Comparison of ENCODE assay signal across 1 cellular context in genomic region chr5:151064916-151065499, GRCh38.
TF ChIP-seq lines count a peak whose summit lies in the region.

No MANE protein-coding gene starts in this region.

TF ChIP-seq in GM12878, 131 proteins besides CTCF, POLR2A, EP300 and RAD21:
- TF ChIP-seq HSF1 (IDR thresholded peaks at IDR 0.05; ENCODE audit: low read depth, low read length) (no peak), ZSCAN29 (IDR thresholded peaks at IDR 0.05) (no peak), SREBF2 (IDR thresholded peaks at IDR 0.05; ENCODE audit: low read length) (no peak), SREBF1 (IDR thresholded peaks at IDR 0.05; ENCODE audit: low read length) (no peak), SP1 (IDR thresholded peaks at IDR 0.05; ENCODE audit: low read depth, low read length) (no peak), MYB (IDR thresholded peaks at IDR 0.05; ENCODE audit: borderline replicate concordance, low read depth, low read length) (no peak), MYC (IDR thresholded peaks at IDR 0.05; ENCODE audit: insufficient read depth, insufficient read length, insufficient replicate concordance, low read length, severe bottlenecking) (no peak), POLR2AphosphoS2 (IDR thresholded peaks at IDR 0.05; ENCODE audit: low read depth, low read length) (no peak), CBFB (IDR thresholded peaks at IDR 0.05; ENCODE audit: low read depth) (no peak), IKZF1 (conservative IDR thresholded peaks at IDR 0.05) (no peak), RB1 (IDR thresholded peaks at IDR 0.05; ENCODE audit: borderline replicate concordance) (no peak), CHD2 (IDR thresholded peaks at IDR 0.05; ENCODE audit: borderline replicate concordance, low read depth, low read length) (no peak), YBX1 (IDR thresholded peaks at IDR 0.05) (no peak)
- TF ChIP-seq, protein P1, sequence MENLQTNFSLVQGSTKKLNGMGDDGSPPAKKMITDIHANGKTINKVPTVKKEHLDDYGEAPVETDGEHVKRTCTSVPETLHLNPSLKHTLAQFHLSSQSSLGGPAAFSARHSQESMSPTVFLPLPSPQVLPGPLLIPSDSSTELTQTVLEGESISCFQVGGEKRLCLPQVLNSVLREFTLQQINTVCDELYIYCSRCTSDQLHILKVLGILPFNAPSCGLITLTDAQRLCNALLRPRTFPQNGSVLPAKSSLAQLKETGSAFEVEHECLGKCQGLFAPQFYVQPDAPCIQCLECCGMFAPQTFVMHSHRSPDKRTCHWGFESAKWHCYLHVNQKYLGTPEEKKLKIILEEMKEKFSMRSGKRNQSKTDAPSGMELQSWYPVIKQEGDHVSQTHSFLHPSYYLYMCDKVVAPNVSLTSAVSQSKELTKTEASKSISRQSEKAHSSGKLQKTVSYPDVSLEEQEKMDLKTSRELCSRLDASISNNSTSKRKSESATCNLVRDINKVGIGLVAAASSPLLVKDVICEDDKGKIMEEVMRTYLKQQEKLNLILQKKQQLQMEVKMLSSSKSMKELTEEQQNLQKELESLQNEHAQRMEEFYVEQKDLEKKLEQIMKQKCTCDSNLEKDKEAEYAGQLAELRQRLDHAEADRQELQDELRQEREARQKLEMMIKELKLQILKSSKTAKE (IDR thresholded peaks at IDR 0.05; ENCODE audit: low read depth, poor library complexity, severe bottlenecking): no peak
- TF ChIP-seq, protein P2, sequence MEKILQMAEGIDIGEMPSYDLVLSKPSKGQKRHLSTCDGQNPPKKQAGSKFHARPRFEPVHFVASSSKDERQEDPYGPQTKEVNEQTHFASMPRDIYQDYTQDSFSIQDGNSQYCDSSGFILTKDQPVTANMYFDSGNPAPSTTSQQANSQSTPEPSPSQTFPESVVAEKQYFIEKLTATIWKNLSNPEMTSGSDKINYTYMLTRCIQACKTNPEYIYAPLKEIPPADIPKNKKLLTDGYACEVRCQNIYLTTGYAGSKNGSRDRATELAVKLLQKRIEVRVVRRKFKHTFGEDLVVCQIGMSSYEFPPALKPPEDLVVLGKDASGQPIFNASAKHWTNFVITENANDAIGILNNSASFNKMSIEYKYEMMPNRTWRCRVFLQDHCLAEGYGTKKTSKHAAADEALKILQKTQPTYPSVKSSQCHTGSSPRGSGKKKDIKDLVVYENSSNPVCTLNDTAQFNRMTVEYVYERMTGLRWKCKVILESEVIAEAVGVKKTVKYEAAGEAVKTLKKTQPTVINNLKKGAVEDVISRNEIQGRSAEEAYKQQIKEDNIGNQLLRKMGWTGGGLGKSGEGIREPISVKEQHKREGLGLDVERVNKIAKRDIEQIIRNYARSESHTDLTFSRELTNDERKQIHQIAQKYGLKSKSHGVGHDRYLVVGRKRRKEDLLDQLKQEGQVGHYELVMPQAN (conservative IDR thresholded peaks at IDR 0.05): no peak
